In the genomic region with DNA sequence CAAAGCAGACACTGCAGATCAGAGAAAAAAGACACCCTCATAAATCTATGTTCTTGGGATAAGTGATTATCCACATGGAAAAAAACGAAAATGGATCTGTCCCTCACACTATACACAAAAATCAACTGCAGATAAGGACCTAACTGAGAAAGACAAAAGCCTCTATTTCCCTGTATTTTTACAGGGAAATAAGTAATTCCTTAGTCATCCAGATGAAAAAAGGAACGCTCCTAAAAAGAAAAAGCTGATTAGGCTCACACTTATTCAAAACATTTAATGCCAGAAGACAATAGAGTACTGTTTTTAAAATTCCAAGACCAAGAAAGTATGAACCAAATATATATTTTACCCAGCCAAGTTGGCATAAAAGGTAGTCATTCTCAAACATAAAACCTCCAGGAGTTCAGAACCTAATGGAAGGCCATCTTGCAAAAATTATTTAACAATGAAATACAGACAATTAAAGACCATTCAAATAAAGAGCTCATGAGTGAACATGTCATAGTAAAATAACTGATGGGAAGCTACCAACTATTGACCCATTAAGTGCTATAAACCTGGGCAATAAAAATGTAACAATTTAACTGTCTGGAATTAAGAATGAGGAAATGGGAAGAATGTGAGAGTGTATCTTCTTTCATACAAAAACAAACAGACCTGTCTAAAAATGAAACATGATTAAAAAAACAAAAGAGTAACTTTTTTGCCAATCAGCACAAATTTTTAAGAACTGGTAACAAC, we compare ENCODE assay signal across 9 cellular contexts.
"Had no signal": no experiment of that assay in that cellular context is flagged by ENCODE, and none has a peak within 500 bp of the region (broad histone marks: within the 10 kb centered on the region; RNA-seq: fewer than 3 reads in every experiment).

No MANE protein-coding gene starts in this region.

- H3K36me3 ChIP-seq: thyroid gland had no signal

- H3K4me2 ChIP-seq: smooth muscle cell had no signal

- H3K27ac ChIP-seq: thyroid gland had no signal

- H3K4me1 ChIP-seq: thyroid gland had no signal

- DNase-seq: activated CD4-positive, alpha-beta T cell treated with anti-CD3 and anti-CD28 coated beads, Interleukin-2, amount 50 U/mL, for 4 hours; activated CD4-positive, CD25-positive, alpha-beta regulatory T cell treated with anti-CD3 and anti-CD28 coated beads, Interleukin-2, amount 50 U/mL, for 72 hours; activated effector memory CD4-positive, alpha-beta T cell treated with anti-CD3 and anti-CD28 coated beads, Interleukin-2, amount 50 U/mL, for 16 hours; activated T-cell treated with anti-CD3 and anti-CD28 coated beads, Interleukin-2, amount 50 U/mL, for 24 hours; amygdala; hippocampal formation; posterior cingulate gyrus; thyroid gland had no signal

- H3K27me3 ChIP-seq: thyroid gland had no signal

- H3K9me3 ChIP-seq: thyroid gland had no signal

- H3K4me3 ChIP-seq: smooth muscle cell, thyroid gland had no signal
